Comparison of ENCODE assay signal across 1 cellular context in genomic region chr12:33248364-33248763, GRCh38.
TF ChIP-seq lines count a peak whose summit lies in the region.

No MANE protein-coding gene starts in this region.

TF ChIP-seq in H1, 55 proteins besides CTCF, POLR2A, EP300 and RAD21 (continued from another document):
- no peak for TF ChIP-seq CHD7 (IDR thresholded peaks at IDR 0.05; ENCODE audit: insufficient replicate concordance, low read length)
- TF ChIP-seq POLR2AphosphoS5 (IDR thresholded peaks at IDR 0.05; ENCODE audit: low read depth, low read length): no peak
- no peak for TF ChIP-seq SP2 (IDR thresholded peaks at IDR 0.05; ENCODE audit: low read length)
- no peak for TF ChIP-seq EGR1 (IDR thresholded peaks at IDR 0.05; ENCODE audit: borderline replicate concordance, low read depth, low read length)
- TF ChIP-seq CBX8 (IDR thresholded peaks at IDR 0.05; ENCODE audit: borderline replicate concordance, low read depth, low read length): no peak
- no peak for TF ChIP-seq SRF (IDR thresholded peaks at IDR 0.05; ENCODE audit: low read depth, low read length)
